ENCODE assay signal across 1 cellular context in genomic region chr11:3911908-3912505, GRCh38.
TF ChIP-seq lines count a peak whose summit lies in the region.

No MANE protein-coding gene starts in this region.

TF ChIP-seq in K562, 482 proteins besides CTCF, POLR2A, EP300 and RAD21:
- peak; percentile 58 for TF ChIP-seq PCBP2 (IDR thresholded peaks at IDR 0.05; ENCODE audit: low read depth, low read length, poor library complexity, severe bottlenecking)
- TF ChIP-seq SRSF3 (IDR thresholded peaks at IDR 0.05; ENCODE audit: insufficient read depth, low read length): no peak
- TF ChIP-seq HNRNPK (IDR thresholded peaks at IDR 0.05; ENCODE audit: low read depth, low read length, poor library complexity, severe bottlenecking): peak; percentile 85
- peak; percentile 84 for TF ChIP-seq PCBP1 (IDR thresholded peaks at IDR 0.05; ENCODE audit: low read depth, low read length, poor library complexity, severe bottlenecking)
